Comparison of ENCODE assay signal across 8 cellular contexts in the genomic region with DNA sequence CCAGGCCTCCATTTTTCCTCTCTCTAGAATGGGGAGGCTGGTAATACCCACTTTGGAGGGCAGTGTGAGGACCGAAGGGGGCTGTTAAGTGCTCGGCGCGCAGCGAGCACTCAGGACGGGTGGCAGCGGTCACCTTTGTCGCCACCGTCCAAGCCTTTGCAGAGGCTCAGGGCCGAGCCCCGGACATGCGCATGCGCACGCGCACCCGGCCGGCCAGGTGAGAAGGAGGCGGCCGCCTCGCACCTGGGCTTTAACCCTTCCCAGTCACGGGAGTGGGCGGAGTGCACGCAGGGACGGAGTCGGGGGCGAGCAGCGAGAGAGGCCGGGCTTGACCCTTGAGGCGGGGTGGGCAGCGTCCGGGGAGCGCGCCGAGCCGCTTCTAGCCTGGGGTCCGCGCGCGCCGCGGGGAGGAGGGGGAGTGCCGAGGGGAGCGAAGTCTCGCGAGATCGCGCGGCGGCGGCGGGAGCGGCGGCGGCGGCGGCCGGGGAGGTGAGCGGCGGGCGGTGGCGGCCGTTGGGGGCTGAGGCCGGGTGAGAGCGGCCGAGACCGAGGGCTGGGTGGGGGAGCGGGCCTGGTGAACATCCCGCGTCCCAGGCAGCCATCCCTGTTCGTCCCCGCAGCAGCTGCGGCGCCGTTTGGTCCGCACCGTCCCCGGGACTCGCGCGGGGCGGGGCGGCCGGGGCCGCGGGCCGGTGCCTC. TPM values are rescaled to one million over a fixed set of nuclear protein-coding genes. Genes with fewer than 3 reads are reported as not detected.
A peak's percentile ranks its signal among the peaks of the same experiment; 100 is the strongest.
DNase-seq lines count a peak whose midpoint lies in the region; ATAC-seq, FAIRE-seq and TF ChIP-seq lines count a peak whose summit lies in the region.

A gene with protein sequence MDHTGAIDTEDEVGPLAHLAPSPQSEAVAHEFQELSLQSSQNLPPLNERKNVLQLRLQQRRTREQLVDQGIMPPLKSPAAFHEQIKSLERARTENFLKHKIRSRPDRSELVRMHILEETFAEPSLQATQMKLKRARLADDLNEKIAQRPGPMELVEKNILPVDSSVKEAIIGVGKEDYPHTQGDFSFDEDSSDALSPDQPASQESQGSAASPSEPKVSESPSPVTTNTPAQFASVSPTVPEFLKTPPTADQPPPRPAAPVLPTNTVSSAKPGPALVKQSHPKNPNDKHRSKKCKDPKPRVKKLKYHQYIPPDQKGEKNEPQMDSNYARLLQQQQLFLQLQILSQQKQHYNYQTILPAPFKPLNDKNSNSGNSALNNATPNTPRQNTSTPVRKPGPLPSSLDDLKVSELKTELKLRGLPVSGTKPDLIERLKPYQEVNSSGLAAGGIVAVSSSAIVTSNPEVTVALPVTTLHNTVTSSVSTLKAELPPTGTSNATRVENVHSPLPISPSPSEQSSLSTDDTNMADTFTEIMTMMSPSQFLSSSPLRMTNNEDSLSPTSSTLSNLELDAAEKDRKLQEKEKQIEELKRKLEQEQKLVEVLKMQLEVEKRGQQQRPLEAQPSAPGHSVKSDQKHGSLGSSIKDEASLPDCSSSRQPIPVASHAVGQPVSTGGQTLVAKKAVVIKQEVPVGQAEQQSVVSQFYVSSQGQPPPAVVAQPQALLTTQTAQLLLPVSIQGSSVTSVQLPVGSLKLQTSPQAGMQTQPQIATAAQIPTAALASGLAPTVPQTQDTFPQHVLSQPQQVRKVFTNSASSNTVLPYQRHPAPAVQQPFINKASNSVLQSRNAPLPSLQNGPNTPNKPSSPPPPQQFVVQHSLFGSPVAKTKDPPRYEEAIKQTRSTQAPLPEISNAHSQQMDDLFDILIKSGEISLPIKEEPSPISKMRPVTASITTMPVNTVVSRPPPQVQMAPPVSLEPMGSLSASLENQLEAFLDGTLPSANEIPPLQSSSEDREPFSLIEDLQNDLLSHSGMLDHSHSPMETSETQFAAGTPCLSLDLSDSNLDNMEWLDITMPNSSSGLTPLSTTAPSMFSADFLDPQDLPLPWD (plus strand): TSS at position 443 of the 699 bp plus-strand sequence. CDS start 69,288 bp downstream, outside the sequence.

- CTCF ChIA-PET in A549 (lab: Yijun Ruan, JAX), result interaction anchor here (0.6 kb wide), 1 partner anchor 10 kb away, joined by 5 read pairs; no protein-coding TSS in a partner anchor

- WGBS in A549 (ENCODE audit: missing lambda C conversion rate), result 0% methylated on average over 9 of the region's 86 CpGs

- H3K4me3 ChIP-seq in A549 (peak within 1 kb of the TSS; percentile 88), colonic mucosa (peak within 1 kb of the TSS; percentile 95)

- peak within 1 kb of the TSS; percentile 89 to 100 for H3K27ac ChIP-seq in A549
- H3K27ac ChIP-seq in colonic mucosa, result peak within 1 kb of the TSS; percentile 58

- DNase-seq in A549 (ENCODE audit: low read depth in 1 of 2, low spot score in 1 of 2), result peak; percentile 74 to 76
- DNase-seq in NCI-H226, result peak; percentile 49
- peak; percentile 84 for DNase-seq in activated CD4-positive, alpha-beta T cell treated with anti-CD3 and anti-CD28 coated beads for 48 hours
- peak; percentile 88 for DNase-seq in colonic mucosa
- peak; percentile 80 to 87 for DNase-seq in left colon
- DNase-seq in stimulated activated CD4-positive, alpha-beta T cell treated with anti-CD3 and anti-CD28 coated beads, Interleukin-1b, Interleukin-23, amount 100 ng/mL, for 48 hours, result peak; percentile 73

- peak within 1 kb of the TSS; percentile 70 to 86 for H3K9ac ChIP-seq in colonic mucosa (ENCODE audit: low read depth in 2 of 2, low read length in 2 of 2)

- H3K9me3 ChIP-seq in A549 (no peaks in the 10 kb centered on the region), colonic mucosa (no peaks in the 10 kb centered on the region)

- no peak for FAIRE-seq in A549 (lab: Jason Lieb, UNC)

- intact Hi-C loops in colonic mucosa (cut with DNase I) (loop anchor here (10.0 kb wide), 2 partner anchors 114 to 146 kb away; a partner anchor contains a TSS), left colon (cut with DNase I, micrococcal nuclease) (no loop called here)

- TF ChIP-seq EP300 in A549 (IDR thresholded peaks at IDR 0.05), result no peak

- no peaks in the 10 kb centered on the region for H3K36me3 ChIP-seq in colonic mucosa

- ATAC-seq in A549, result peak; percentile 90 to 93
- peak; percentile 47 for ATAC-seq in GM18858 (IDR thresholded peaks at IDR 0.05; ENCODE audit: unreplicated experiment)
- peak; percentile 69 for ATAC-seq in HG03064 (IDR thresholded peaks at IDR 0.05; ENCODE audit: low read depth, unreplicated experiment)
- peak; percentile 92 for ATAC-seq in left colon

- TF ChIP-seq POLR2A in A549 (IDR thresholded peaks at IDR 0.05; ENCODE audit: low read length), result peak; percentile 49

- H3K27me3 ChIP-seq in colonic mucosa, result no peaks in the 10 kb centered on the region

- peak within 1 kb of the TSS; percentile 88 for H3K4me2 ChIP-seq in A549

- peaks cover 34% of the 10 kb centered on the region; the same call in 2 of the 3 replicates for H3K4me1 ChIP-seq in A549
- no peaks in the 10 kb centered on the region for H3K4me1 ChIP-seq in colonic mucosa

- no peak for TF ChIP-seq CTCF in A549 (IDR thresholded peaks at IDR 0.05)
- no peak for TF ChIP-seq CTCF in colonic mucosa (IDR thresholded peaks at IDR 0.05)

- POLR2A ChIA-PET in A549 (lab: Yijun Ruan, JAX), result no interaction called here

- no peak; a peak in 2 of 5 replicates for TF ChIP-seq RAD21 in A549 (conservative IDR thresholded peaks at IDR 0.05 in 1 of 2, IDR thresholded peaks at IDR 0.05 in 1 of 2)

TF ChIP-seq in A549, 52 proteins besides CTCF, POLR2A, EP300 and RAD21 (continues in another document):
- TF ChIP-seq, protein P1, sequence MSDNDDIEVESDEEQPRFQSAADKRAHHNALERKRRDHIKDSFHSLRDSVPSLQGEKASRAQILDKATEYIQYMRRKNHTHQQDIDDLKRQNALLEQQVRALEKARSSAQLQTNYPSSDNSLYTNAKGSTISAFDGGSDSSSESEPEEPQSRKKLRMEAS (IDR thresholded peaks at IDR 0.05), result peak; percentile 67; the same call in 1 of the 2 replicates
- TF ChIP-seq JUN (IDR thresholded peaks at IDR 0.05) (peak; percentile 57 to 72; a peak in 3 of 5 replicates), PHF8 (IDR thresholded peaks at IDR 0.05; ENCODE audit: borderline replicate concordance, low read depth) (peak; percentile 50), HOXB5 (CRISPR knock-in tag; IDR thresholded peaks at IDR 0.05) (0 out of 2 replicates have a peak, but pooled peaks have one; percentile 16), BHLHE40 (IDR thresholded peaks at IDR 0.05; ENCODE audit: low read depth, low read length) (no peak), POLR2AphosphoS2 (conservative IDR thresholded peaks at IDR 0.05; ENCODE audit: low read length) (no peak), CHD4 (IDR thresholded peaks at IDR 0.05; ENCODE audit: borderline replicate concordance) (no peak), SMC3 (IDR thresholded peaks at IDR 0.05) (0 out of 3 replicates have a peak, but pooled peaks have one; percentile 6), JUNB (IDR thresholded peaks at IDR 0.05) (no peak), CHD2 (IDR thresholded peaks at IDR 0.05; ENCODE audit: low read length, partially characterized antibody) (peak; percentile 87), RARB (CRISPR knock-in tag; IDR thresholded peaks at IDR 0.05) (no peak)
- TF ChIP-seq, protein P2, sequence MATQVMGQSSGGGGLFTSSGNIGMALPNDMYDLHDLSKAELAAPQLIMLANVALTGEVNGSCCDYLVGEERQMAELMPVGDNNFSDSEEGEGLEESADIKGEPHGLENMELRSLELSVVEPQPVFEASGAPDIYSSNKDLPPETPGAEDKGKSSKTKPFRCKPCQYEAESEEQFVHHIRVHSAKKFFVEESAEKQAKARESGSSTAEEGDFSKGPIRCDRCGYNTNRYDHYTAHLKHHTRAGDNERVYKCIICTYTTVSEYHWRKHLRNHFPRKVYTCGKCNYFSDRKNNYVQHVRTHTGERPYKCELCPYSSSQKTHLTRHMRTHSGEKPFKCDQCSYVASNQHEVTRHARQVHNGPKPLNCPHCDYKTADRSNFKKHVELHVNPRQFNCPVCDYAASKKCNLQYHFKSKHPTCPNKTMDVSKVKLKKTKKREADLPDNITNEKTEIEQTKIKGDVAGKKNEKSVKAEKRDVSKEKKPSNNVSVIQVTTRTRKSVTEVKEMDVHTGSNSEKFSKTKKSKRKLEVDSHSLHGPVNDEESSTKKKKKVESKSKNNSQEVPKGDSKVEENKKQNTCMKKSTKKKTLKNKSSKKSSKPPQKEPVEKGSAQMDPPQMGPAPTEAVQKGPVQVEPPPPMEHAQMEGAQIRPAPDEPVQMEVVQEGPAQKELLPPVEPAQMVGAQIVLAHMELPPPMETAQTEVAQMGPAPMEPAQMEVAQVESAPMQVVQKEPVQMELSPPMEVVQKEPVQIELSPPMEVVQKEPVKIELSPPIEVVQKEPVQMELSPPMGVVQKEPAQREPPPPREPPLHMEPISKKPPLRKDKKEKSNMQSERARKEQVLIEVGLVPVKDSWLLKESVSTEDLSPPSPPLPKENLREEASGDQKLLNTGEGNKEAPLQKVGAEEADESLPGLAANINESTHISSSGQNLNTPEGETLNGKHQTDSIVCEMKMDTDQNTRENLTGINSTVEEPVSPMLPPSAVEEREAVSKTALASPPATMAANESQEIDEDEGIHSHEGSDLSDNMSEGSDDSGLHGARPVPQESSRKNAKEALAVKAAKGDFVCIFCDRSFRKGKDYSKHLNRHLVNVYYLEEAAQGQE (IDR thresholded peaks at IDR 0.05), result peak; percentile 87
- TF ChIP-seq, protein P3, sequence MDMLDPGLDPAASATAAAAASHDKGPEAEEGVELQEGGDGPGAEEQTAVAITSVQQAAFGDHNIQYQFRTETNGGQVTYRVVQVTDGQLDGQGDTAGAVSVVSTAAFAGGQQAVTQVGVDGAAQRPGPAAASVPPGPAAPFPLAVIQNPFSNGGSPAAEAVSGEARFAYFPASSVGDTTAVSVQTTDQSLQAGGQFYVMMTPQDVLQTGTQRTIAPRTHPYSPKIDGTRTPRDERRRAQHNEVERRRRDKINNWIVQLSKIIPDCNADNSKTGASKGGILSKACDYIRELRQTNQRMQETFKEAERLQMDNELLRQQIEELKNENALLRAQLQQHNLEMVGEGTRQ (IDR thresholded peaks at IDR 0.05), result no peak
- TF ChIP-seq, protein P4, sequence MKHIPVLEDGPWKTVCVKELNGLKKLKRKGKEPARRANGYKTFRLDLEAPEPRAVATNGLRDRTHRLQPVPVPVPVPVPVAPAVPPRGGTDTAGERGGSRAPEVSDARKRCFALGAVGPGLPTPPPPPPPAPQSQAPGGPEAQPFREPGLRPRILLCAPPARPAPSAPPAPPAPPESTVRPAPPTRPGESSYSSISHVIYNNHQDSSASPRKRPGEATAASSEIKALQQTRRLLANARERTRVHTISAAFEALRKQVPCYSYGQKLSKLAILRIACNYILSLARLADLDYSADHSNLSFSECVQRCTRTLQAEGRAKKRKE (CRISPR knock-in tag; IDR thresholded peaks at IDR 0.05; ENCODE audit: low read depth), result peak; percentile 42; the same call in 1 of the 2 replicates

RNA-seq across cellular contexts. Expression of the gene that starts here (rescaled TPM):
- 24.2 and 39.7 TPM in 2 replicates for polyA plus RNA-seq in A549 (2011; rRNA removed)
- polyA plus RNA-seq in A549 (2012; cell fraction: cytosol; rRNA removed), result 6.0 and 8.9 TPM in 2 replicates
- 14.7 and 18.7 TPM in 2 replicates for polyA plus RNA-seq in A549 (2012; cell fraction: nucleus; rRNA removed)
- 13.3 to 13.9 TPM (median 13.7 TPM) in 3 replicates for polyA plus RNA-seq in A549 (2017; fragmentation: RNase III; extraction: RNeasy Plus Mini Kit Qiagen cat#74134 plus additional on column Dnase treatment)
- polyA minus RNA-seq in A549 (2011; rRNA and poly(A)+ RNA removed), result 40.8 and 50.5 TPM in 2 replicates
- total RNA-seq in colonic mucosa, result 10 to 100 TPM; 31.4 to 40.3 TPM
- total RNA-seq in left colon, result 10 to 100 TPM; 40.0 to 44.7 TPM

Comparison
In these comparisons a context has a peak if more than half of its experiments do, and no peak if none do; other contexts are left out.
1. Peak in every context shown above with its lines: DNase-seq, ATAC-seq, H3K4me3 ChIP-seq and H3K27ac ChIP-seq.